16 cellular contexts compared by ENCODE assay signal in genomic region chr10:14550471-14550941, GRCh38.
DNase-seq lines count a peak whose midpoint lies in the region; ATAC-seq and TF ChIP-seq lines count a peak whose summit lies in the region.
"Had no signal": no experiment of that assay in that cellular context is flagged by ENCODE, and none has a peak within 500 bp of the region (broad histone marks: within the 10 kb centered on the region; RNA-seq: fewer than 3 reads in every experiment).

No MANE protein-coding gene starts in this region.

- TF ChIP-seq CTCF in brain (conservative IDR thresholded peaks at IDR 0.05): no peak

- H3K27me3 Mint-ChIP-seq in activated naive CD4-positive, alpha-beta T cell treated with anti-CD3 and anti-CD28 coated beads, Interleukin-2, amount 50 U/mL, for 24 hours: no peaks in the 10 kb centered on the region
- H3K27me3 Mint-ChIP-seq in brain: no peaks in the 10 kb centered on the region
- H3K27me3 Mint-ChIP-seq in naive thymus-derived CD4-positive, alpha-beta T cell: no peaks in the 10 kb centered on the region

- no peak overlapping the region for H3K4me3 ChIP-seq in naive thymus-derived CD4-positive, alpha-beta T cell (ENCODE audit: low read length)
- H3K4me3 ChIP-seq: gastroesophageal sphincter, PC-9, vagina had no signal

- no peaks in the 10 kb centered on the region for H3K9me3 ChIP-seq in naive thymus-derived CD4-positive, alpha-beta T cell (ENCODE audit: control insufficient read depth in 2 of 3, low read length in 3 of 3)
- H3K9me3 ChIP-seq: gastroesophageal sphincter, vagina had no signal

- peaks cover 37 to 61% of the 10 kb centered on the region in 2 donors for H3K4me1 ChIP-seq in naive thymus-derived CD4-positive, alpha-beta T cell (ENCODE audit: control insufficient read depth in 2 of 2, insufficient read depth in 2 of 2, low read length in 2 of 2)

- H3K4me1 Mint-ChIP-seq in activated naive CD4-positive, alpha-beta T cell treated with anti-CD3 and anti-CD28 coated beads, Interleukin-2, amount 50 U/mL, for 24 hours: peaks cover 98% of the 10 kb centered on the region
- peaks cover 57% of the 10 kb centered on the region for H3K4me1 Mint-ChIP-seq in brain
- H3K4me1 Mint-ChIP-seq in naive thymus-derived CD4-positive, alpha-beta T cell: peaks cover 60 to 100% (median 88%) of the 10 kb centered on the region in 7 donors

- H3K9me3 Mint-ChIP-seq in activated naive CD4-positive, alpha-beta T cell treated with anti-CD3 and anti-CD28 coated beads, Interleukin-2, amount 50 U/mL, for 24 hours: no peaks in the 10 kb centered on the region
- peaks cover 0 to 2% (median 0%) of the 10 kb centered on the region in 5 experiments for H3K9me3 Mint-ChIP-seq in brain
- H3K9me3 Mint-ChIP-seq in naive thymus-derived CD4-positive, alpha-beta T cell: peaks cover 0 to 1% (median 0%) of the 10 kb centered on the region in 11 donors

- peak overlapping the region; percentile 95 for H3K27ac Mint-ChIP-seq in activated naive CD4-positive, alpha-beta T cell treated with anti-CD3 and anti-CD28 coated beads, Interleukin-2, amount 50 U/mL, for 24 hours
- H3K27ac Mint-ChIP-seq in brain: peak overlapping the region in 3 of 5 experiments; percentile 8 to 58 (median 48)
- H3K27ac Mint-ChIP-seq in naive thymus-derived CD4-positive, alpha-beta T cell: peak overlapping the region; percentile 65 to 97 (median 91)

- CTCF ChIA-PET in naive thymus-derived CD4-positive, alpha-beta T cell (lab: Charles Lee): interaction anchor here (0.6 to 1.4 kb wide), 4 partner anchors 10 to 272 kb away, joined by 3 to 4 read pairs (median 4); no protein-coding TSS in a partner anchor

- peak overlapping the region; percentile 36 for H3K4me3 Mint-ChIP-seq in activated naive CD4-positive, alpha-beta T cell treated with anti-CD3 and anti-CD28 coated beads, Interleukin-2, amount 50 U/mL, for 24 hours
- H3K4me3 Mint-ChIP-seq in brain: no peak overlapping the region
- peak overlapping the region in 5 of 10 donors; percentile 29 to 59 (median 49) for H3K4me3 Mint-ChIP-seq in naive thymus-derived CD4-positive, alpha-beta T cell

- H3K27me3 ChIP-seq in naive thymus-derived CD4-positive, alpha-beta T cell (ENCODE audit: control insufficient read depth in 2 of 2, insufficient read depth in 2 of 2, low read length in 2 of 2): no peaks in the 10 kb centered on the region
- H3K27me3 ChIP-seq: gastroesophageal sphincter, vagina had no signal

- H3K27ac ChIP-seq in naive thymus-derived CD4-positive, alpha-beta T cell (ENCODE audit: low read depth, low read length): peak overlapping the region; percentile 32
- H3K27ac ChIP-seq: gastroesophageal sphincter, PC-9 had no signal

- no peak for ATAC-seq in naive thymus-derived CD4-positive, alpha-beta T cell
- ATAC-seq in GM18870 (IDR thresholded peaks at IDR 0.05; ENCODE audit: unreplicated experiment) (no peak), HG03442 (IDR thresholded peaks at IDR 0.05; ENCODE audit: unreplicated experiment) (no peak), GM21526 (IDR thresholded peaks at IDR 0.05; ENCODE audit: low FRiP score, unreplicated experiment) (no peak)
- ATAC-seq: gastroesophageal sphincter had no signal

- POLR2A ChIA-PET in naive thymus-derived CD4-positive, alpha-beta T cell (lab: Charles Lee): interaction anchor here (0.6 to 1.4 kb wide), 5 partner anchors 12 to 287 kb away, joined by 3 to 4 read pairs (median 3); partner anchors contain the start of genes CDNF, HSPA14 and MSANTD7

- peaks cover 33% of the 10 kb centered on the region for H3K36me3 Mint-ChIP-seq in activated naive CD4-positive, alpha-beta T cell treated with anti-CD3 and anti-CD28 coated beads, Interleukin-2, amount 50 U/mL, for 24 hours
- peaks cover 13% of the 10 kb centered on the region for H3K36me3 Mint-ChIP-seq in brain
- peaks cover 7 to 45% (median 27%) of the 10 kb centered on the region in 5 donors for H3K36me3 Mint-ChIP-seq in naive thymus-derived CD4-positive, alpha-beta T cell

- intact Hi-C loops in naive thymus-derived CD4-positive, alpha-beta T cell (cut with micrococcal nuclease): loop anchor here in 1 of 2 donors (5.0 kb wide), 1 partner anchor 37 kb away; no protein-coding TSS in a partner anchor

- peaks cover 0 to 34% (median 7%) of the 10 kb centered on the region in 3 experiments for H3K36me3 ChIP-seq in naive thymus-derived CD4-positive, alpha-beta T cell (ENCODE audit: control insufficient read depth in 2 of 3, insufficient read depth in 3 of 3, low read length in 3 of 3)
- H3K36me3 ChIP-seq: gastroesophageal sphincter, vagina had no signal

- no peak for DNase-seq in activated naive CD4-positive, alpha-beta T cell (lab: John Stamatoyannopoulos, UW)
- no peak for DNase-seq in naive thymus-derived CD4-positive, alpha-beta T cell
- DNase-seq in stimulated activated CD4-positive, alpha-beta T cell treated with anti-CD3 and anti-CD28 coated beads, Interleukin-2, amount 100 ng/mL, for 48 hours: no peak
- DNase-seq: EL; H7; kidney glomerular epithelial cell; nucleus accumbens; PC-9; stimulated activated CD4-positive, alpha-beta T cell treated with anti-CD3 and anti-CD28 coated beads, Interleukin-12 subunit alpha, Interleukin-12 subunit beta, amount 100 ng/mL, for 4 hours had no signal
